Comparison of ENCODE assay signal across 8 cellular contexts in the genomic region with DNA sequence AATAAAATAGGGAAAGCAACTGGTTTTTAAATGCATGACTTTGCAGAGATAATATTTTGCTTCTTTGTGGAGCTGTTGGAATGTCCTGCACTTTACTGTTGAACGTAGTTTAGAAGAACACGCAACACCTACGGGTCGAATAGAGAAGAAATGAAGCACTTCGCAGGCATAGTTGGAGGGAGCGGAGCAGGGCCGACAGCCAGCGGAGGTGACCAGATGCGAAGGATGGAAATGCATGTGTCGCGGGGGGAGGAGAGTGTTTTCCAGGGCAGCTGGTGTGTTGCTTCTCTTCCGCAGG. TPM values are rescaled to one million over a fixed set of nuclear protein-coding genes. Genes with fewer than 3 reads are reported as not detected.
A peak's percentile ranks its signal among the peaks of the same experiment; 100 is the strongest.
DNase-seq lines count a peak whose midpoint lies in the region; ATAC-seq and TF ChIP-seq lines count a peak whose summit lies in the region.

No MANE protein-coding gene starts in this region.

- H3K27ac ChIP-seq in OCI-LY7 (ENCODE audit: low read depth, low read length, poor library complexity, severe bottlenecking) (peak overlapping the region; percentile 86), mesodermal cell (ENCODE audit: low read depth, low read length, severe bottlenecking) (peak overlapping the region; percentile 96), upper lobe of right lung (peak overlapping the region; percentile 96)

- H3K4me3 Mint-ChIP-seq in activated CD4-positive, alpha-beta T cell treated with anti-CD3 and anti-CD28 coated beads, Interleukin-2, amount 10 ng/mL, durations not matched to agents 24 days and 14 days = peak overlapping the region; percentile 94

- H3K4me1 ChIP-seq in OCI-LY7 (ENCODE audit: insufficient read depth, low read length, poor library complexity, severe bottlenecking) (peaks cover 38% of the 10 kb centered on the region), mesodermal cell (ENCODE audit: control insufficient read depth, insufficient read depth, low read length, poor library complexity, severe bottlenecking) (peaks cover 16% of the 10 kb centered on the region), upper lobe of right lung (peaks cover 29% of the 10 kb centered on the region)

- H3K36me3 ChIP-seq in OCI-LY7 (ENCODE audit: insufficient read depth, low read length) (peaks cover 36% of the 10 kb centered on the region), mesodermal cell (ENCODE audit: control insufficient read depth, insufficient read depth, low read length) (peaks cover 26% of the 10 kb centered on the region), upper lobe of right lung (peaks cover 7% of the 10 kb centered on the region)

- ATAC-seq in upper lobe of right lung (no peak), HG03095 (IDR thresholded peaks at IDR 0.05; ENCODE audit: unreplicated experiment) (no peak)

- peaks cover 47% of the 10 kb centered on the region for H4K20me1 ChIP-seq in OCI-LY7 (ENCODE audit: insufficient read depth, low read length)

- H3K27me3 ChIP-seq in upper lobe of right lung = no peaks in the 10 kb centered on the region

- H3K79me2 ChIP-seq in OCI-LY7 (ENCODE audit: insufficient read depth, low read depth, low read length) = peaks cover 53% of the 10 kb centered on the region

- POLR2A ChIA-PET in OCI-LY7 (lab: Charles Lee) = interaction anchor here (0.8 to 1.5 kb wide), 2 partner anchors 198 to 797 kb away, joined by 3 to 4 read pairs; no protein-coding TSS in a partner anchor

- no TSS peak for BruUV-seq in OCI-LY7 (replicated peaks; lab: Mats Ljungman, UMichigan)

- CTCF ChIA-PET in OCI-LY7 (lab: Charles Lee; ENCODE audit: unreplicated experiment) = no interaction called here

- H3K36me3 Mint-ChIP-seq in activated CD4-positive, alpha-beta T cell treated with anti-CD3 and anti-CD28 coated beads, Interleukin-2, amount 10 ng/mL, durations not matched to agents 24 days and 14 days (ENCODE audit: low read depth) = peaks cover 20% of the 10 kb centered on the region

- peak overlapping the region; percentile 80 for H3K4me3 ChIP-seq in OCI-LY7 (ENCODE audit: low read depth, low read length, poor library complexity, severe bottlenecking)
- peak overlapping the region; percentile 80 for H3K4me3 ChIP-seq in choroid plexus epithelial cell (ENCODE audit: low read depth, low read length)
- H3K4me3 ChIP-seq in mesodermal cell (ENCODE audit: extremely low read depth, insufficient read depth, low read length, poor library complexity, severe bottlenecking) = peak overlapping the region; percentile 56
- peak overlapping the region; percentile 74 for H3K4me3 ChIP-seq in upper lobe of right lung

- no peaks in the 10 kb centered on the region for H3K9me2 ChIP-seq in OCI-LY7 (ENCODE audit: insufficient read depth, low read length)

- peaks cover 41% of the 10 kb centered on the region for H3K4me1 Mint-ChIP-seq in activated CD4-positive, alpha-beta T cell treated with anti-CD3 and anti-CD28 coated beads, Interleukin-2, amount 10 ng/mL, durations not matched to agents 24 days and 14 days

- intact Hi-C loops in activated CD4-positive, alpha-beta T cell treated with anti-CD3 and anti-CD28 coated beads, Interleukin-2, amount 10 ng/mL, durations not matched to agents 24 days and 14 days (cut with micrococcal nuclease) = loop anchor here (5.0 to 10.0 kb wide), 3 partner anchors 400 to 758 kb away; a partner anchor contains a TSS
- intact Hi-C loops in OCI-LY7 (cut with micrococcal nuclease; ENCODE audit: unreplicated experiment) (loop anchor here (1.0 to 5.0 kb wide), 3 partner anchors 72 to 792 kb away; a partner anchor contains a TSS), upper lobe of right lung (cut with DNase I) (no loop called here)

- no peaks in the 10 kb centered on the region for H3K9me3 Mint-ChIP-seq in activated CD4-positive, alpha-beta T cell treated with anti-CD3 and anti-CD28 coated beads, Interleukin-2, amount 10 ng/mL, durations not matched to agents 24 days and 14 days

- H3K9me3 ChIP-seq in OCI-LY7 (ENCODE audit: low read length) (no peaks in the 10 kb centered on the region), mesodermal cell (ENCODE audit: control insufficient read depth, low read length) (no peaks in the 10 kb centered on the region), upper lobe of right lung (no peaks in the 10 kb centered on the region)

- H2AFZ ChIP-seq in OCI-LY7 (ENCODE audit: low read length) = no peak overlapping the region

- no peaks in the 10 kb centered on the region for H3K27me3 Mint-ChIP-seq in activated CD4-positive, alpha-beta T cell treated with anti-CD3 and anti-CD28 coated beads, Interleukin-2, amount 10 ng/mL, durations not matched to agents 24 days and 14 days

- H3K27ac Mint-ChIP-seq in activated CD4-positive, alpha-beta T cell treated with anti-CD3 and anti-CD28 coated beads, Interleukin-2, amount 10 ng/mL, durations not matched to agents 24 days and 14 days = peak overlapping the region; percentile 79

- WGBS in mesodermal cell (ENCODE audit: insufficient coverage in 2 of 2), 2 experiments = 1 to 2% methylated on average over 12 of the region's 12 CpGs

- TF ChIP-seq CTCF in OCI-LY7 (conservative IDR thresholded peaks at IDR 0.05; ENCODE audit: low read length) (no peak), choroid plexus epithelial cell (conservative IDR thresholded peaks at IDR 0.05; ENCODE audit: low read depth, low read length) (no peak), upper lobe of right lung (IDR thresholded peaks at IDR 0.05) (no peak)

- DNase-seq in activated CD4-positive, alpha-beta T cell treated with anti-CD3 and anti-CD28 coated beads, Interleukin-2, amount 10 ng/mL, durations not matched to agents 24 days and 14 days = peak; percentile 74
- no peak for DNase-seq in activated CD4-positive, alpha-beta T cell treated with anti-CD3 and anti-CD28 coated beads, Interleukin-2, amount 50 U/mL, for 1 hour
- DNase-seq in OCI-LY7 (ENCODE audit: low spot score) (peak; percentile 29), choroid plexus epithelial cell (ENCODE audit: low read depth) (peak; percentile 47), upper lobe of right lung (no peak), NCI-H2029 (lab: John Stamatoyannopoulos, UW) (no peak)

- H3K4me2 ChIP-seq in OCI-LY7 (ENCODE audit: low read length) = peak overlapping the region; percentile 100

RNA-seq across cellular contexts. Expression of a gene that starts 0.8 kb away (rescaled TPM):
- 29.7 and 29.8 TPM in 2 replicates for total RNA-seq in activated CD4-positive, alpha-beta T cell treated with anti-CD3 and anti-CD28 coated beads, Interleukin-2, amount 10 ng/mL, durations not matched to agents 24 days and 14 days
- 44.9 and 46.1 TPM in 2 replicates for total RNA-seq in OCI-LY7 (2014; rRNA removed; shearing (Covaris generic))
- total RNA-seq in OCI-LY7 (2022) (45.1 and 52.2 TPM in 2 replicates), upper lobe of right lung (32.3 TPM)
- 20.0 TPM for polyA plus RNA-seq in mesodermal cell (2013, experiment 1 of 2)
- 23.5 TPM for polyA plus RNA-seq in mesodermal cell (2013, experiment 2 of 2)

Comparison
In these comparisons a context has a peak if more than half of its experiments do, and no peak if none do; other contexts are left out.
1. DNase-seq: peak in activated CD4-positive, alpha-beta T cell treated with anti-CD3 and anti-CD28 coated beads, Interleukin-2, amount 10 ng/mL, durations not matched to agents 24 days and 14 days (single experiment), OCI-LY7 (single experiment) and choroid plexus epithelial cell (single experiment); none in activated CD4-positive, alpha-beta T cell treated with anti-CD3 and anti-CD28 coated beads, Interleukin-2, amount 50 U/mL, for 1 hour (single experiment), upper lobe of right lung (single experiment) and NCI-H2029 (single experiment).
2. Peak in every context shown above with its lines, with median percentiles within 50 percentile points of each other: H3K27ac ChIP-seq and H3K4me3 ChIP-seq.